1 cellular context compared by ENCODE assay signal in genomic region chr2:197261808-197262226, GRCh38.
TF ChIP-seq lines count a peak whose summit lies in the region.

No MANE protein-coding gene starts in this region.

TF ChIP-seq in WTC11, 78 proteins besides CTCF, POLR2A, EP300 and RAD21 (continued from another document):
- no peak for TF ChIP-seq STAT6 (CRISPR knock-in tag; conservative IDR thresholded peaks at IDR 0.05; ENCODE audit: low read depth)
- TF ChIP-seq ESRRA (CRISPR knock-in tag; IDR thresholded peaks at IDR 0.05; ENCODE audit: borderline replicate concordance), result no peak
- no peak for TF ChIP-seq ZNF121 (CRISPR knock-in tag; IDR thresholded peaks at IDR 0.05)
- TF ChIP-seq JAZF1 (CRISPR knock-in tag; IDR thresholded peaks at IDR 0.05), result no peak
- no peak for TF ChIP-seq ERG (CRISPR knock-in tag; IDR thresholded peaks at IDR 0.05)
- no peak for TF ChIP-seq TP53 (CRISPR knock-in tag; IDR thresholded peaks at IDR 0.05)
- no peak for TF ChIP-seq FOXP4 (CRISPR knock-in tag; IDR thresholded peaks at IDR 0.05)
- no peak for TF ChIP-seq ZMAT4 (CRISPR knock-in tag; IDR thresholded peaks at IDR 0.05)
